ENCODE assay signal across 11 cellular contexts in genomic region chr4:86451560-86452322, GRCh38.
DNase-seq lines count a peak whose midpoint lies in the region; ATAC-seq, FAIRE-seq and TF ChIP-seq lines count a peak whose summit lies in the region.
"Had no signal": no experiment of that assay in that cellular context is flagged by ENCODE, and none has a peak within 500 bp of the region (broad histone marks: within the 10 kb centered on the region; RNA-seq: fewer than 3 reads in every experiment).

No MANE protein-coding gene starts in this region.

- H3K4me1 Mint-ChIP-seq in activated naive CD8-positive, alpha-beta T cell treated with anti-CD3 and anti-CD28 coated beads for 36 hours = no peaks in the 10 kb centered on the region

- H2AFZ ChIP-seq in ACC112 (ENCODE audit: low read length, unreplicated experiment) = no peak overlapping the region
- H2AFZ ChIP-seq in HepG2 (ENCODE audit: low read length) = no peak overlapping the region

- H2BK5ac ChIP-seq in mesendoderm (ENCODE audit: low read length) = peak overlapping the region; percentile 25

- H3K27ac ChIP-seq in ACC112 (ENCODE audit: low read depth, low read length) (no peak overlapping the region), dorsolateral prefrontal cortex (peak overlapping the region in 22 of 59 donors; percentile 18 to 84 (median 65)), mesendoderm (ENCODE audit: low read depth, low read length) (peak overlapping the region; percentile 63), HepG2 (ENCODE audit: extremely low read length, insufficient read depth, low read length) (no peak overlapping the region)
- H3K27ac ChIP-seq: BLaER1 had no signal

- H3K79me1 ChIP-seq in mesendoderm (ENCODE audit: low read length) = no peaks in the 10 kb centered on the region

- no peaks in the 10 kb centered on the region for H3K9me3 ChIP-seq in HepG2 (ENCODE audit: low read length)
- H3K9me3 ChIP-seq: BLaER1 had no signal

- intact Hi-C loops in dorsolateral prefrontal cortex (cut with DNase I) = no loop called here
- intact Hi-C loops in HepG2 (cut with micrococcal nuclease; ENCODE audit: unreplicated experiment) = no loop called here

- no peak overlapping the region for H4K5ac ChIP-seq in mesendoderm (ENCODE audit: low read length)

- H3K9ac ChIP-seq in mesendoderm (ENCODE audit: low read length) (no peak overlapping the region), HepG2 (ENCODE audit: insufficient read depth, low read depth, low read length) (no peak overlapping the region)
- H3K9ac ChIP-seq: BLaER1 had no signal

- CTCF ChIA-PET in HepG2 (lab: Yijun Ruan, JAX; ENCODE audit: low intra/inter-chr PET ratio, low total read pairs) = no interaction called here

- TF ChIP-seq CTCF in dorsolateral prefrontal cortex (IDR thresholded peaks at IDR 0.05 in 54 of 56, conservative IDR thresholded peaks at IDR 0.05 in 2 of 56; ENCODE audit: low read depth in 1 of 56, partially characterized antibody in 56 of 56) = no peak
- TF ChIP-seq CTCF in HepG2 (CRISPR knock-in tag; IDR thresholded peaks at IDR 0.05) = no peak

- H3K9me3 Mint-ChIP-seq in activated naive CD8-positive, alpha-beta T cell treated with anti-CD3 and anti-CD28 coated beads for 36 hours = no peaks in the 10 kb centered on the region

- no TSS peak for BruUV-seq in HepG2 (replicated peaks; lab: Mats Ljungman, UMichigan)

- H3K23ac ChIP-seq in mesendoderm (ENCODE audit: low read length) = no peak overlapping the region

- no peak for FAIRE-seq in RCC 7860 (lab: Jason Lieb, UNC)
- FAIRE-seq in HepG2 (lab: Jason Lieb, UNC) = no peak

- H3K18ac ChIP-seq in mesendoderm (ENCODE audit: low read length) = peak overlapping the region; percentile 64

- no peak overlapping the region for H2AK5ac ChIP-seq in mesendoderm (ENCODE audit: low read length)

- TF ChIP-seq RAD21 in HepG2 (CRISPR knock-in tag; IDR thresholded peaks at IDR 0.05) = no peak

- peak overlapping the region; percentile 36 for H3K56ac ChIP-seq in mesendoderm (ENCODE audit: low read length)

- H3K79me2 ChIP-seq in ACC112 (ENCODE audit: control insufficient read depth, insufficient read depth, low read length, unreplicated experiment) = no peaks in the 10 kb centered on the region
- H3K79me2 ChIP-seq in mesendoderm (ENCODE audit: control insufficient read depth, insufficient read depth, low read length) = no peaks in the 10 kb centered on the region
- H3K79me2 ChIP-seq in HepG2 (ENCODE audit: insufficient read depth, low read length) = no peaks in the 10 kb centered on the region

- no peak overlapping the region for H4K8ac ChIP-seq in mesendoderm (ENCODE audit: low read depth, low read length)

- H3K27me3 ChIP-seq in ACC112 (ENCODE audit: insufficient read depth, low read length) = no peaks in the 10 kb centered on the region
- H3K27me3 ChIP-seq in dorsolateral prefrontal cortex = no peaks in the 10 kb centered on the region
- H3K27me3 ChIP-seq in mesendoderm (ENCODE audit: insufficient read depth, low read length, poor library complexity) = no peaks in the 10 kb centered on the region
- H3K27me3 ChIP-seq in HepG2 (ENCODE audit: control insufficient read depth in 1 of 2, insufficient read depth in 2 of 2, low read length in 2 of 2) = no peaks in the 10 kb centered on the region
- H3K27me3 ChIP-seq: BLaER1 had no signal

- no peak overlapping the region for H3K27ac Mint-ChIP-seq in activated naive CD8-positive, alpha-beta T cell treated with anti-CD3 and anti-CD28 coated beads for 36 hours

- no peak for TF ChIP-seq POLR2A in HepG2 (IDR thresholded peaks at IDR 0.05; ENCODE audit: insufficient read depth in 1 of 2, low read depth in 2 of 2, low read length in 2 of 2)

- ATAC-seq in HepG2 (no peak), HG03439 (IDR thresholded peaks at IDR 0.05; ENCODE audit: unreplicated experiment) (no peak)

- H3K4me1 ChIP-seq in ACC112 (ENCODE audit: control insufficient read depth, insufficient read depth, low read length, unreplicated experiment) (peaks cover 8% of the 10 kb centered on the region), mesendoderm (ENCODE audit: control insufficient read depth, low read depth, low read length) (peaks cover 16% of the 10 kb centered on the region), HepG2 (ENCODE audit: insufficient read depth, low read length) (no peaks in the 10 kb centered on the region)
- H3K4me1 ChIP-seq: BLaER1 had no signal

- H3K36me3 ChIP-seq in ACC112 (ENCODE audit: insufficient read depth, low read length) = no peaks in the 10 kb centered on the region
- no peaks in the 10 kb centered on the region for H3K36me3 ChIP-seq in mesendoderm (ENCODE audit: control insufficient read depth, insufficient read depth, low read length)
- no peaks in the 10 kb centered on the region for H3K36me3 ChIP-seq in HepG2 (replicated peaks in 1 of 2; ENCODE audit: control insufficient read depth in 1 of 2, insufficient read depth in 2 of 2, low read length in 2 of 2)
- H3K36me3 ChIP-seq: BLaER1 had no signal

- peak; percentile 62 for DNase-seq in M059J (ENCODE audit: low read depth)
- no peak for DNase-seq in dorsolateral prefrontal cortex
- DNase-seq in mesendoderm = peak; percentile 95
- no peak for DNase-seq in activated naive CD8-positive, alpha-beta T cell treated with anti-CD3 and anti-CD28 coated beads for 36 hours
- no peak for DNase-seq in RCC 7860 (ENCODE audit: low spot score)
- no peak for DNase-seq in HepG2 (ENCODE audit: low spot score)
- DNase-seq: activated CD4-positive, CD25-positive, alpha-beta regulatory T cell treated with anti-CD3 and anti-CD28 coated beads, Interleukin-2, amount 50 U/mL, for 72 hours; NCI-H510A had no signal

- no peak overlapping the region for H3K4me2 ChIP-seq in mesendoderm (ENCODE audit: low read length)
- H3K4me2 ChIP-seq in HepG2 (ENCODE audit: low read depth, low read length) = no peak overlapping the region
- H3K4me2 ChIP-seq: BLaER1 had no signal

- H3K4me3 ChIP-seq in ACC112 (ENCODE audit: low read depth, low read length) (peak overlapping the region; percentile 70), dorsolateral prefrontal cortex (peak overlapping the region in 55 of 59 donors; percentile 13 to 61 (median 45)), mesendoderm (ENCODE audit: low read length) (no peak overlapping the region), HepG2 (replicated peaks in 1 of 3; ENCODE audit: insufficient read depth in 1 of 3, low read depth in 2 of 3, low read length in 3 of 3) (no peak overlapping the region)
- H3K4me3 ChIP-seq: BLaER1 had no signal

- TF ChIP-seq EP300 in HepG2 (IDR thresholded peaks at IDR 0.05; ENCODE audit: low read depth in 2 of 2, low read length in 2 of 2) = no peak
- no peak for TF ChIP-seq EP300 in HepG2 (CRISPR knock-in tag; IDR thresholded peaks at IDR 0.05; ENCODE audit: borderline replicate concordance)

- peaks cover 10% of the 10 kb centered on the region for H3K27me3 Mint-ChIP-seq in activated naive CD8-positive, alpha-beta T cell treated with anti-CD3 and anti-CD28 coated beads for 36 hours

- peak overlapping the region; percentile 65 for H3K4ac ChIP-seq in mesendoderm (ENCODE audit: low read depth, low read length)

- no peak overlapping the region for H2BK15ac ChIP-seq in mesendoderm (replicated peaks; ENCODE audit: low read depth)

- no peaks in the 10 kb centered on the region for H3K36me3 Mint-ChIP-seq in activated naive CD8-positive, alpha-beta T cell treated with anti-CD3 and anti-CD28 coated beads for 36 hours

- in situ Hi-C loops in HepG2 (cut with HindIII; ENCODE audit: extremely low pct_ligation_motif_present, low pct_unique_long_range_greater_than_20kb) = no loop called here

- WGBS in mesendoderm (ENCODE audit: extremely low coverage, insufficient coverage, low lambda C conversion rate) = no CpG with 5 or more reads among the region's 7 CpGs
- WGBS in HepG2 (ENCODE audit: low lambda C conversion rate) = 1% methylated on average over 7 of the region's 7 CpGs

- no peak overlapping the region for H3K4me3 Mint-ChIP-seq in activated naive CD8-positive, alpha-beta T cell treated with anti-CD3 and anti-CD28 coated beads for 36 hours

- H2BK120ac ChIP-seq in mesendoderm (ENCODE audit: low read depth, low read length) = peak overlapping the region; percentile 35

- POLR2A ChIA-PET in HepG2 (lab: Yijun Ruan, JAX) = no interaction called here

- no peaks in the 10 kb centered on the region for H4K20me1 ChIP-seq in HepG2 (ENCODE audit: insufficient read depth, low read length)
- H4K20me1 ChIP-seq: BLaER1 had no signal

TF ChIP-seq in HepG2, 621 proteins besides CTCF, POLR2A, EP300 and RAD21 (continues in another document):
- TF ChIP-seq FLYWCH1 (CRISPR knock-in tag; IDR thresholded peaks at IDR 0.05) = no peak
- TF ChIP-seq DBP (CRISPR knock-in tag; IDR thresholded peaks at IDR 0.05; ENCODE audit: not compliant biosample characterization) = no peak
- TF ChIP-seq KDM5A (IDR thresholded peaks at IDR 0.05; ENCODE audit: borderline replicate concordance, low read length) = no peak
- TF ChIP-seq JARID2 (CRISPR knock-in tag; IDR thresholded peaks at IDR 0.05; ENCODE audit: insufficient replicate concordance) = no peak
- no peak for TF ChIP-seq FOXK2 (IDR thresholded peaks at IDR 0.05)
- TF ChIP-seq ZNF343 (CRISPR knock-in tag; IDR thresholded peaks at IDR 0.05) = no peak
- TF ChIP-seq HCFC1 (IDR thresholded peaks at IDR 0.05; ENCODE audit: low read depth, low read length) = no peak
- TF ChIP-seq ZNF746 (CRISPR knock-in tag; IDR thresholded peaks at IDR 0.05) = no peak
- TF ChIP-seq ZNF136 (CRISPR knock-in tag; IDR thresholded peaks at IDR 0.05; ENCODE audit: low read depth) = no peak
- TF ChIP-seq ZNF33A (CRISPR knock-in tag; IDR thresholded peaks at IDR 0.05; ENCODE audit: borderline replicate concordance) = no peak
- TF ChIP-seq PAWR (CRISPR knock-in tag; IDR thresholded peaks at IDR 0.05; ENCODE audit: borderline replicate concordance) = no peak

Comparison
In these comparisons a context has a peak if more than half of its experiments do, and no peak if none do; other contexts are left out.
1. H3K4me3 ChIP-seq: peak in ACC112 (single experiment) and dorsolateral prefrontal cortex (55 of 59); none in mesendoderm (single experiment) and HepG2 (0 of 3).
2. DNase-seq: peak in M059J (single experiment) and mesendoderm (single experiment); none in dorsolateral prefrontal cortex (0 of 10), activated naive CD8-positive, alpha-beta T cell treated with anti-CD3 and anti-CD28 coated beads for 36 hours (single experiment), RCC 7860 (single experiment) and HepG2 (single experiment).